ENCODE assay signal across 5 cellular contexts in genomic region chr15:34352996-34353395, GRCh38. TPM values are rescaled to one million over a fixed set of nuclear protein-coding genes. Genes with fewer than 3 reads are reported as not detected.
"Had no signal": no experiment of that assay in that cellular context is flagged by ENCODE, and none has a peak within 500 bp of the region (broad histone marks: within the 10 kb centered on the region; RNA-seq: fewer than 3 reads in every experiment).

No MANE protein-coding gene starts in this region.

RNA-seq across cellular contexts. Expression of gene NUTM1, which starts 9.9 kb away (rescaled TPM):
- total RNA-seq: HepG2, HT-29, HT1080, IMR-90 had no signal
- polyA plus RNA-seq: HepG2, IgD-negative memory B cell, IMR-90 had no signal
